In the genomic region with DNA sequence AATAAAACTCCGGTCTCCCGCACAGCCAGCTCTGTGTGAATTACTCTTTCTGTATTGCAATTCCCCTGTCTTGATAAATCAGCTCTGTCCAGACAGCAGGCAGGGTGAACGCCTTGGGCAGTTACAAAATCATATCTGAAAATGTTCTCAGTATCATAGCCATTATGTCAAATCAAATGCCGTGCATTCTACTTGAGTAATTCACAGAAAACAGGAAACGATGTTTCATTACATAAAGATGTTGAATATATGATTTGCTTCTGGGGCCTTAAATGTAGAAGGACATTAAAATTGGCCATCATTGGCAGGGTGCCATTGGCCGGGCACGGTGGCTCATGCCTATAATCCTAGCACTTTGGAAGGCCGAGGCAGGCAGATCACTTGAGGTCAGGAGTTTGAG, we compare ENCODE assay signal across 1 cellular context.
TF ChIP-seq lines count a peak whose summit lies in the region.

No MANE protein-coding gene starts in this region.

TF ChIP-seq in SK-N-SH treated with all-trans-retinoic acid at 6 μM for 48 hours, 23 proteins besides CTCF, POLR2A, EP300 and RAD21 (continued from another document):
- TF ChIP-seq, protein P1, sequence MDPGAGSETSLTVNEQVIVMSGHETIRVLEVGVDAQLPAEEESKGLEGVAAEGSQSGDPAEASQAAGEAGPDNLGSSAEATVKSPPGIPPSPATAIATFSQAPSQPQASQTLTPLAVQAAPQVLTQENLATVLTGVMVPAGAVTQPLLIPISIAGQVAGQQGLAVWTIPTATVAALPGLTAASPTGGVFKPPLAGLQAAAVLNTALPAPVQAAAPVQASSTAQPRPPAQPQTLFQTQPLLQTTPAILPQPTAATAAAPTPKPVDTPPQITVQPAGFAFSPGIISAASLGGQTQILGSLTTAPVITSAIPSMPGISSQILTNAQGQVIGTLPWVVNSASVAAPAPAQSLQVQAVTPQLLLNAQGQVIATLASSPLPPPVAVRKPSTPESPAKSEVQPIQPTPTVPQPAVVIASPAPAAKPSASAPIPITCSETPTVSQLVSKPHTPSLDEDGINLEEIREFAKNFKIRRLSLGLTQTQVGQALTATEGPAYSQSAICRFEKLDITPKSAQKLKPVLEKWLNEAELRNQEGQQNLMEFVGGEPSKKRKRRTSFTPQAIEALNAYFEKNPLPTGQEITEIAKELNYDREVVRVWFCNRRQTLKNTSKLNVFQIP (CRISPR knock-in tag; IDR thresholded peaks at IDR 0.05; ENCODE audit: borderline replicate concordance, low read depth): no peak
- TF ChIP-seq ZFP30 (CRISPR knock-in tag; IDR thresholded peaks at IDR 0.05): no peak
- no peak for TF ChIP-seq PPARA (CRISPR knock-in tag; IDR thresholded peaks at IDR 0.05; ENCODE audit: borderline replicate concordance)
- TF ChIP-seq ZC3H10 (CRISPR knock-in tag; IDR thresholded peaks at IDR 0.05): no peak
- TF ChIP-seq SNAI2 (CRISPR knock-in tag; IDR thresholded peaks at IDR 0.05): no peak
- no peak for TF ChIP-seq ZNF8 (CRISPR knock-in tag; IDR thresholded peaks at IDR 0.05)
- no peak for TF ChIP-seq CSDC2 (CRISPR knock-in tag; IDR thresholded peaks at IDR 0.05)
- TF ChIP-seq, protein P2, sequence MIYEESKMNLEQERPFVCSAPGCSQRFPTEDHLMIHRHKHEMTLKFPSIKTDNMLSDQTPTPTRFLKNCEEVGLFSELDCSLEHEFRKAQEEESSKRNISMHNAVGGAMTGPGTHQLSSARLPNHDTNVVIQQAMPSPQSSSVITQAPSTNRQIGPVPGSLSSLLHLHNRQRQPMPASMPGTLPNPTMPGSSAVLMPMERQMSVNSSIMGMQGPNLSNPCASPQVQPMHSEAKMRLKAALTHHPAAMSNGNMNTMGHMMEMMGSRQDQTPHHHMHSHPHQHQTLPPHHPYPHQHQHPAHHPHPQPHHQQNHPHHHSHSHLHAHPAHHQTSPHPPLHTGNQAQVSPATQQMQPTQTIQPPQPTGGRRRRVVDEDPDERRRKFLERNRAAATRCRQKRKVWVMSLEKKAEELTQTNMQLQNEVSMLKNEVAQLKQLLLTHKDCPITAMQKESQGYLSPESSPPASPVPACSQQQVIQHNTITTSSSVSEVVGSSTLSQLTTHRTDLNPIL (CRISPR knock-in tag; IDR thresholded peaks at IDR 0.05; ENCODE audit: low read depth): no peak
- no peak for TF ChIP-seq GLIS3 (CRISPR knock-in tag; IDR thresholded peaks at IDR 0.05)
- no peak for TF ChIP-seq ZNF70 (CRISPR knock-in tag; IDR thresholded peaks at IDR 0.05)
- TF ChIP-seq TOX (CRISPR knock-in tag; IDR thresholded peaks at IDR 0.05; ENCODE audit: borderline replicate concordance): no peak
- TF ChIP-seq TCF4 (CRISPR knock-in tag; IDR thresholded peaks at IDR 0.05; ENCODE audit: borderline replicate concordance): no peak
